1 cellular context compared by ENCODE assay signal in genomic region chr6:138116661-138116999, GRCh38.
TF ChIP-seq lines count a peak whose summit lies in the region.

No MANE protein-coding gene starts in this region.

TF ChIP-seq in HepG2, 621 proteins besides CTCF, POLR2A, EP300 and RAD21 (continues in another document):
- TF ChIP-seq AKAP8 (CRISPR knock-in tag; IDR thresholded peaks at IDR 0.05) (no peak), FOXA1 (IDR thresholded peaks at IDR 0.05) (no peak), FOXA1 (CRISPR knock-in tag; IDR thresholded peaks at IDR 0.05) (peak; percentile 32; the same call in 1 of the 2 replicates), SALL1 (CRISPR knock-in tag; IDR thresholded peaks at IDR 0.05) (no peak), MIXL1 (CRISPR knock-in tag; IDR thresholded peaks at IDR 0.05) (peak; percentile 10; the same call in 1 of the 2 replicates), SRF (IDR thresholded peaks at IDR 0.05; ENCODE audit: low read depth, low read length) (no peak), ZZZ3 (CRISPR knock-in tag; IDR thresholded peaks at IDR 0.05; ENCODE audit: borderline replicate concordance) (no peak), YEATS4 (CRISPR knock-in tag; IDR thresholded peaks at IDR 0.05; ENCODE audit: borderline replicate concordance) (no peak), ATF2 (CRISPR knock-in tag; IDR thresholded peaks at IDR 0.05) (no peak), GTF3A (CRISPR knock-in tag; conservative IDR thresholded peaks at IDR 0.05) (no peak), DNMT1 (CRISPR knock-in tag; IDR thresholded peaks at IDR 0.05) (no peak), DRAP1 (CRISPR knock-in tag; IDR thresholded peaks at IDR 0.05) (no peak), PRDM10 (CRISPR knock-in tag; IDR thresholded peaks at IDR 0.05; ENCODE audit: low read depth) (no peak), HDAC1 (CRISPR knock-in tag; IDR thresholded peaks at IDR 0.05) (peak; percentile 39; the same call in 1 of the 2 replicates), POGZ (CRISPR knock-in tag; IDR thresholded peaks at IDR 0.05) (0 out of 2 replicates have a peak, but pooled peaks have one; percentile 5), ZKSCAN5 (CRISPR knock-in tag; IDR thresholded peaks at IDR 0.05) (no peak), HHEX (CRISPR knock-in tag; IDR thresholded peaks at IDR 0.05) (0 out of 2 replicates have a peak, but pooled peaks have one; percentile 14), ZNF629 (CRISPR knock-in tag; conservative IDR thresholded peaks at IDR 0.05) (peak; percentile 99), ZSCAN20 (CRISPR knock-in tag; IDR thresholded peaks at IDR 0.05; ENCODE audit: borderline replicate concordance) (no peak), ZNF841 (CRISPR knock-in tag; IDR thresholded peaks at IDR 0.05; ENCODE audit: borderline replicate concordance) (no peak), ZMAT3 (CRISPR knock-in tag; conservative IDR thresholded peaks at IDR 0.05) (no peak), PCBP2 (optimal IDR thresholded peaks at IDR 0.05; ENCODE audit: low read depth, low read length, poor library complexity, severe bottlenecking) (no peak), PAX8 (CRISPR knock-in tag; IDR thresholded peaks at IDR 0.05; ENCODE audit: borderline replicate concordance) (no peak), NCOA5 (CRISPR knock-in tag; IDR thresholded peaks at IDR 0.05) (no peak), ZNF3 (CRISPR knock-in tag; IDR thresholded peaks at IDR 0.05) (0 out of 2 replicates have a peak, but pooled peaks have one; percentile 63), FIP1L1 (IDR thresholded peaks at IDR 0.05; ENCODE audit: borderline replicate concordance, insufficient read depth, low read depth, low read length) (no peak), DNMT3B (CRISPR knock-in tag; conservative IDR thresholded peaks at IDR 0.05) (no peak), NAIF1 (CRISPR knock-in tag; IDR thresholded peaks at IDR 0.05; ENCODE audit: borderline replicate concordance) (no peak), BCL6 (CRISPR knock-in tag; IDR thresholded peaks at IDR 0.05) (0 out of 2 replicates have a peak, but pooled peaks have one; percentile 29), NR1H2 (CRISPR knock-in tag; IDR thresholded peaks at IDR 0.05; ENCODE audit: borderline replicate concordance, low read depth) (no peak), ZNF761 (CRISPR knock-in tag; conservative IDR thresholded peaks at IDR 0.05) (no peak), RBAK (CRISPR knock-in tag; IDR thresholded peaks at IDR 0.05) (no peak), NFIC (IDR thresholded peaks at IDR 0.05; ENCODE audit: low read length) (no peak), JARID2 (CRISPR knock-in tag; IDR thresholded peaks at IDR 0.05; ENCODE audit: insufficient replicate concordance) (no peak), HDAC2 (CRISPR knock-in tag; IDR thresholded peaks at IDR 0.05) (0 out of 2 replicates have a peak, but pooled peaks have one; percentile 13), STAG1 (CRISPR knock-in tag; IDR thresholded peaks at IDR 0.05) (no peak), ASH2L (IDR thresholded peaks at IDR 0.05; ENCODE audit: insufficient read length, low read depth, low read length) (peak; percentile 22), NRL (CRISPR knock-in tag; IDR thresholded peaks at IDR 0.05; ENCODE audit: borderline replicate concordance) (no peak), GPBP1L1 (CRISPR knock-in tag; IDR thresholded peaks at IDR 0.05) (no peak), E2F5 (CRISPR knock-in tag; conservative IDR thresholded peaks at IDR 0.05) (no peak), REXO4 (CRISPR knock-in tag; IDR thresholded peaks at IDR 0.05; ENCODE audit: borderline replicate concordance) (no peak), ZBTB49 (CRISPR knock-in tag; IDR thresholded peaks at IDR 0.05; ENCODE audit: borderline replicate concordance) (no peak), POGK (CRISPR knock-in tag; conservative IDR thresholded peaks at IDR 0.05) (no peak), ZNF775 (CRISPR knock-in tag; IDR thresholded peaks at IDR 0.05; ENCODE audit: borderline replicate concordance) (no peak), IRF2 (CRISPR knock-in tag; IDR thresholded peaks at IDR 0.05) (no peak), ATF4 (CRISPR knock-in tag; IDR thresholded peaks at IDR 0.05) (no peak), FOXP1 (IDR thresholded peaks at IDR 0.05) (no peak), FOXP1 (CRISPR knock-in tag; IDR thresholded peaks at IDR 0.05) (0 out of 2 replicates have a peak, but pooled peaks have one; percentile 23), SMC3 (IDR thresholded peaks at IDR 0.05; ENCODE audit: low read length) (no peak), TMF1 (CRISPR knock-in tag; IDR thresholded peaks at IDR 0.05; ENCODE audit: low read depth) (no peak), ETV5 (CRISPR knock-in tag; IDR thresholded peaks at IDR 0.05; ENCODE audit: borderline replicate concordance) (no peak), HOXA9 (CRISPR knock-in tag; IDR thresholded peaks at IDR 0.05; ENCODE audit: borderline replicate concordance) (no peak), ARID5B (CRISPR knock-in tag; IDR thresholded peaks at IDR 0.05) (peak; percentile 3; the same call in 1 of the 2 replicates), CHD4 (IDR thresholded peaks at IDR 0.05; ENCODE audit: borderline replicate concordance, low read length) (0 out of 2 replicates have a peak, but pooled peaks have one; percentile 77), ZFP36L2 (CRISPR knock-in tag; IDR thresholded peaks at IDR 0.05) (no peak), ZNF431 (CRISPR knock-in tag; IDR thresholded peaks at IDR 0.05; ENCODE audit: borderline replicate concordance, low read depth) (no peak), GATAD1 (CRISPR knock-in tag; IDR thresholded peaks at IDR 0.05) (no peak)
